Comparison of ENCODE assay signal across 14 cellular contexts in the genomic region with DNA sequence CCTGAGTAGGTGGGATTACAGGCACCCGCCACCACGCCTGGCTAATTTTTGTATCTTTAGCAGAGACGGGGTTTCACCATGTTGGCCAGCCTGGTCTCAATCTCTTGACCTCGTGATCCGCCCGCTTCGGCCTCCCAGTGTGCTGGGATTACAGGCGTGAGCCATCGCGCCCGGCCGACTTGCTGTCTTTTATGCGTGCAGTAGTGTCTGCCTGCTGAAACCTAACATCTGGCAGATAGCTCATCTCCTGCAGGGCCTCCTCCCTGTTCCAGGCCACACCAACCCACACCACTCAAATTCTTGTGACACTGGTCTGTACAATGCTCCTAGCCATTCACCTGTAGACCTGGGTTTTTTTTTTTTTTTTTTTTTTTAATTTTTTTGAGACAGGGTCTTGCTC.
"Had no signal": no experiment of that assay in that cellular context is flagged by ENCODE, and none has a peak within 500 bp of the region (broad histone marks: within the 10 kb centered on the region; RNA-seq: fewer than 3 reads in every experiment).

No MANE protein-coding gene starts in this region.

- H3K4me1 ChIP-seq: prostate gland, uterus had no signal

- H2AFZ ChIP-seq: parathyroid adenoma had no signal

- H3K9me3 ChIP-seq: colonic mucosa, heart left ventricle, prostate gland, right lobe of liver, thoracic aorta, uterus had no signal

- H3K79me2 ChIP-seq: parathyroid adenoma had no signal

- H3K4me3 ChIP-seq: colonic mucosa, heart left ventricle, prostate gland, right lobe of liver, thoracic aorta, uterus had no signal

- H3K27ac ChIP-seq: parathyroid adenoma, prostate gland, thoracic aorta, uterus had no signal

- DNase-seq: dermis blood vessel endothelial cell; heart left ventricle; hypothalamus; kidney glomerular epithelial cell; retina; stimulated activated CD4-positive, alpha-beta T cell treated with anti-CD3 and anti-CD28 coated beads, Interleukin-15, amount 100 ng/mL, for 24 hours; stimulated activated CD4-positive, alpha-beta T cell treated with anti-CD3 and anti-CD28 coated beads, Interleukin-1b, Interleukin-23, amount 100 ng/mL, for 48 hours; stimulated activated CD4-positive, alpha-beta T cell treated with anti-CD3 and anti-CD28 coated beads, Interleukin-4, amount 100 ng/mL, for 24 hours; uterus had no signal

- H3K36me3 ChIP-seq: colonic mucosa, heart left ventricle, prostate gland, right lobe of liver, thoracic aorta, uterus had no signal

- H3K9ac ChIP-seq: parathyroid adenoma had no signal

- H3K27me3 ChIP-seq: colonic mucosa, heart left ventricle, right lobe of liver, uterus had no signal
